35 cellular contexts compared by ENCODE assay signal in genomic region chr18:73617981-73618380, GRCh38.
"Had no signal": no experiment of that assay in that cellular context is flagged by ENCODE, and none has a peak within 500 bp of the region (broad histone marks: within the 10 kb centered on the region; RNA-seq: fewer than 3 reads in every experiment).

No MANE protein-coding gene starts in this region.

- ATAC-seq: activated CD4-positive, CD25-positive, alpha-beta regulatory T cell treated with anti-CD3 and anti-CD28 coated beads, Interleukin-2, amount 50 U/mL, for 24 hours; activated CD8-positive, alpha-beta T cell treated with anti-CD3 and anti-CD28 coated beads for 36 hours; activated naive CD8-positive, alpha-beta T cell treated with anti-CD3 and anti-CD28 coated beads, Interleukin-2, amount 50 U/mL, for 24 hours; body of pancreas; esophagus mucosa; gastroesophageal sphincter; heart right ventricle; T-helper 17 cell had no signal

- H3K27me3 Mint-ChIP-seq: activated B cell treated with CpG ODN at 0.5 μM for 24 hours; activated naive CD4-positive, alpha-beta T cell treated with anti-CD3 and anti-CD28 coated beads, Interleukin-2, amount 50 U/mL, for 24 hours; activated naive CD8-positive, alpha-beta T cell treated with anti-CD3 and anti-CD28 coated beads, Interleukin-2, amount 50 U/mL, for 24 hours; T-helper 17 cell had no signal

- H3K4me1 Mint-ChIP-seq: activated B cell treated with CpG ODN at 0.5 μM for 24 hours; activated naive CD4-positive, alpha-beta T cell treated with anti-CD3 and anti-CD28 coated beads, Interleukin-2, amount 50 U/mL, for 24 hours; activated naive CD8-positive, alpha-beta T cell treated with anti-CD3 and anti-CD28 coated beads for 36 hours; activated naive CD8-positive, alpha-beta T cell treated with anti-CD3 and anti-CD28 coated beads, Interleukin-2, amount 50 U/mL, for 24 hours; T-helper 17 cell had no signal

- H3K9me3 ChIP-seq: adrenal gland, body of pancreas, colonic mucosa, gastroesophageal sphincter, heart right ventricle had no signal

- H3K79me2 ChIP-seq: hepatocyte had no signal

- H3K4me3 Mint-ChIP-seq: activated B cell treated with CpG ODN at 0.5 μM for 24 hours; activated CD8-positive, alpha-beta T cell treated with anti-CD3 and anti-CD28 coated beads for 36 hours; activated naive CD4-positive, alpha-beta T cell treated with anti-CD3 and anti-CD28 coated beads for 36 hours; activated naive CD4-positive, alpha-beta T cell treated with anti-CD3 and anti-CD28 coated beads, Interleukin-2, amount 50 U/mL, for 24 hours; activated naive CD8-positive, alpha-beta T cell treated with anti-CD3 and anti-CD28 coated beads for 36 hours; activated naive CD8-positive, alpha-beta T cell treated with anti-CD3 and anti-CD28 coated beads, Interleukin-2, amount 50 U/mL, for 24 hours; activated T-helper 1 cell treated with anti-CD3 and anti-CD28 coated beads, Interleukin-12 subunit alpha, Interleukin-12 subunit beta, Interleukin-2, Interleukin-4 antibody, amounts not matched to agents 30 ng/mL and 10 ng/mL and 1 ng/mL, durations not matched to agents 14 hours and 24 hours and 36 hours; T-helper 17 cell; T-helper 2 cell treated with Interferon-gamma antibody and Interleukin-4, amounts not matched to agents 5 μg/mL and 100 μg/mL, for 36 hours had no signal

- H3K4me1 ChIP-seq: adrenal gland, body of pancreas, colonic mucosa, gastroesophageal sphincter, heart right ventricle had no signal

- H3K4me3 ChIP-seq: adrenal gland, body of pancreas, cardiac muscle cell, colonic mucosa, gastroesophageal sphincter, heart right ventricle, hepatocyte had no signal

- H3K36me3 Mint-ChIP-seq: activated naive CD4-positive, alpha-beta T cell treated with anti-CD3 and anti-CD28 coated beads, Interleukin-2, amount 50 U/mL, for 24 hours; activated naive CD8-positive, alpha-beta T cell treated with anti-CD3 and anti-CD28 coated beads for 36 hours had no signal

- H2AFZ ChIP-seq: hepatocyte had no signal

- DNase-seq: activated B cell treated with CpG ODN at 0.5 μM for 24 hours; activated CD4-positive, alpha-beta T cell treated with anti-CD3 and anti-CD28 coated beads for 48 hours; activated CD4-positive, alpha-beta T cell treated with anti-CD3 and anti-CD28 coated beads, Interleukin-2, amount 50 U/mL, for 1 hour; activated CD4-positive, alpha-beta T cell treated with anti-CD3 and anti-CD28 coated beads, Interleukin-2, amount 50 U/mL, for 48 hours; activated CD8-positive, alpha-beta memory T cell treated with anti-CD3 and anti-CD28 coated beads for 24 hours; activated CD8-positive, alpha-beta T cell treated with anti-CD3 and anti-CD28 coated beads for 36 hours; activated effector memory CD4-positive, alpha-beta T cell treated with anti-CD3 and anti-CD28 coated beads, Interleukin-2, amount 50 U/mL, for 16 hours; activated naive CD4-positive, alpha-beta T cell treated with anti-CD3 and anti-CD28 coated beads for 36 hours; activated naive CD8-positive, alpha-beta T cell treated with anti-CD3 and anti-CD28 coated beads for 36 hours; activated naive CD8-positive, alpha-beta T cell treated with anti-CD3 and anti-CD28 coated beads, Interleukin-2, amount 50 U/mL, for 24 hours; activated T-cell treated with anti-CD3 and anti-CD28 coated beads, Interleukin-2, amount 50 U/mL, for 48 hours; adrenal gland; amygdala; aorta; body of pancreas; central memory CD4-positive, alpha-beta T cell; cerebellar nuclear complex; colonic mucosa; effector CD8-positive, alpha-beta T cell; foreskin melanocyte; heart right ventricle; T-helper 17 cell; T1000; WERI-Rb-1 had no signal

- FAIRE-seq: endometrium, endothelial cell of umbilical vein had no signal

- H3K27ac Mint-ChIP-seq: activated B cell treated with CpG ODN at 0.5 μM for 24 hours; activated CD8-positive, alpha-beta T cell treated with anti-CD3 and anti-CD28 coated beads for 36 hours; activated naive CD4-positive, alpha-beta T cell treated with anti-CD3 and anti-CD28 coated beads for 36 hours; activated naive CD4-positive, alpha-beta T cell treated with anti-CD3 and anti-CD28 coated beads, Interleukin-2, amount 50 U/mL, for 24 hours; activated naive CD8-positive, alpha-beta T cell treated with anti-CD3 and anti-CD28 coated beads for 36 hours; activated naive CD8-positive, alpha-beta T cell treated with anti-CD3 and anti-CD28 coated beads, Interleukin-2, amount 50 U/mL, for 24 hours; activated T-helper 1 cell treated with anti-CD3 and anti-CD28 coated beads, Interleukin-12 subunit alpha, Interleukin-12 subunit beta, Interleukin-2, Interleukin-4 antibody, amounts not matched to agents 30 ng/mL and 10 ng/mL and 1 ng/mL, durations not matched to agents 14 hours and 24 hours and 36 hours; activated T-helper 2 cell treated with anti-CD3 and anti-CD28 coated beads, Interferon-gamma antibody, Interleukin-2, Interleukin-4, amounts not matched to agents 10 μg/mL and 5 μg/mL and 100 μg/mL, durations not matched to agents 14 hours and 24 hours and 36 hours; T-helper 17 cell; T-helper 2 cell treated with Interferon-gamma antibody and Interleukin-4, amounts not matched to agents 5 μg/mL and 100 μg/mL, for 36 hours had no signal

- H3K27me3 ChIP-seq: adrenal gland, body of pancreas, cardiac muscle cell, colonic mucosa, gastroesophageal sphincter, heart right ventricle, hepatocyte had no signal

- H3K27ac ChIP-seq: adrenal gland, body of pancreas, cardiac muscle cell, colonic mucosa, gastroesophageal sphincter, heart right ventricle, hepatocyte, WERI-Rb-1 had no signal

- H3K9me3 Mint-ChIP-seq: activated B cell treated with CpG ODN at 0.5 μM for 24 hours; activated CD8-positive, alpha-beta T cell treated with anti-CD3 and anti-CD28 coated beads for 36 hours; activated naive CD4-positive, alpha-beta T cell treated with anti-CD3 and anti-CD28 coated beads for 36 hours; activated naive CD4-positive, alpha-beta T cell treated with anti-CD3 and anti-CD28 coated beads, Interleukin-2, amount 50 U/mL, for 24 hours; activated naive CD8-positive, alpha-beta T cell treated with anti-CD3 and anti-CD28 coated beads, Interleukin-2, amount 50 U/mL, for 24 hours; activated T-helper 1 cell treated with anti-CD3 and anti-CD28 coated beads, Interleukin-12 subunit alpha, Interleukin-12 subunit beta, Interleukin-2, Interleukin-4 antibody, amounts not matched to agents 30 ng/mL and 10 ng/mL and 1 ng/mL, durations not matched to agents 14 hours and 24 hours and 36 hours; activated T-helper 2 cell treated with anti-CD3 and anti-CD28 coated beads, Interferon-gamma antibody, Interleukin-2, Interleukin-4, amounts not matched to agents 10 μg/mL and 5 μg/mL and 100 μg/mL, durations not matched to agents 14 hours and 24 hours and 36 hours; T-helper 2 cell treated with Interferon-gamma antibody and Interleukin-4, amounts not matched to agents 5 μg/mL and 100 μg/mL, for 36 hours had no signal

- H3K36me3 ChIP-seq: adrenal gland, cardiac muscle cell, colonic mucosa, gastroesophageal sphincter, heart right ventricle, WERI-Rb-1 had no signal

- H3K4me2 ChIP-seq: hepatocyte had no signal
